Comparison of ENCODE assay signal across 34 cellular contexts in genomic region chr10:64753516-64753915, GRCh38.
"Had no signal": no experiment of that assay in that cellular context is flagged by ENCODE, and none has a peak within 500 bp of the region (broad histone marks: within the 10 kb centered on the region; RNA-seq: fewer than 3 reads in every experiment).

No MANE protein-coding gene starts in this region.

- H3K4me3 ChIP-seq: MG63 had no signal

- H3K9me3 ChIP-seq: MG63 had no signal

- H3K27me3 ChIP-seq: MG63 had no signal

- H3K36me3 ChIP-seq: MG63 had no signal

- DNase-seq: Kasumi-1, MG63, MM.1S, MV-4-11, NCI-H1048, NCI-H1092, NCI-H1092 treated with DMSO at 0.1 percent for 48 hours, NCI-H1105, NCI-H1105 treated with DMSO at 0.1 percent for 48 hours, NCI-H1417, NCI-H1417 treated with DMSO at 0.1 percent for 48 hours, NCI-H1436, NCI-H1436 treated with DMSO at 0.1 percent for 48 hours, NCI-H146, NCI-H1694, NCI-H1694 treated with DMSO at 0.1 percent for 48 hours, NCI-H187, NCI-H187 treated with DMSO at 0.1 percent for 48 hours, NCI-H1930, NCI-H2029, NCI-H2029 treated with DMSO at 0.1 percent for 48 hours, NCI-H2081, NCI-H2081 treated with DMSO at 0.1 percent for 48 hours, NCI-H2107, NCI-H2171, NCI-H2171 treated with DMSO at 0.1 percent for 48 hours, NCI-H2227 treated with DMSO at 0.1 percent for 48 hours, NCI-H226, NCI-H345, NCI-H446, NCI-H446 treated with DMSO at 0.1 percent for 48 hours, NCI-H510A, NCI-H510A treated with DMSO at 0.1 percent for 48 hours, NCI-H524 had no signal
